In the genomic region with DNA sequence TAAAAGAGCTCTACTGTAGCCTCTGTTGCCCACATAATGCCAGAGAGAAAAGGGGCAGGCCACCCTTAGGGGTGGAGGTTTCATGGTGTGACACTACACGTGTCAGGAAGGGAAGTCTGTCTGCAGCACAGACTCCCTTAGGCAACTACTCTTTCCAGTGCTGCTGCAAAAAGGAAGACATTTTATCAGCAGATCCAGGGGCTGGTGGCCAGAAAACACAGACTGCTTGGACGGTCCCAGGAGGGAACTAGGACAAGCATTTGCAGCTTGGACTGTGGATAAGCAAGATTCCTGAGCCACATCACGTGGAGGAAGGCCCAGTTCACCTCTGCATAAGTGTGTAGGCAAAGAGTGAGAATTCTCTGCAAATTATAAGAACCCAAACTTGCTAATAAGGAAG, we compare ENCODE assay signal across 4 cellular contexts.
TF ChIP-seq lines count a peak whose summit lies in the region.

No MANE protein-coding gene starts in this region.

TF ChIP-seq in SK-N-SH, 30 proteins besides CTCF, POLR2A, EP300 and RAD21:
- no peak for TF ChIP-seq MEF2A (IDR thresholded peaks at IDR 0.05; ENCODE audit: borderline replicate concordance, low read depth)
- no peak for TF ChIP-seq FOXM1 (IDR thresholded peaks at IDR 0.05; ENCODE audit: low read depth)
- peak; percentile 16; the same call in 1 of the 2 replicates for TF ChIP-seq FOXJ3 (CRISPR knock-in tag; IDR thresholded peaks at IDR 0.05)
- peak; percentile 27; the same call in 1 of the 2 replicates for TF ChIP-seq GATA2 (CRISPR knock-in tag; IDR thresholded peaks at IDR 0.05)

TF ChIP-seq in SK-N-SH treated with all-trans-retinoic acid at 6 μM for 48 hours, 23 proteins besides CTCF, POLR2A, EP300 and RAD21:
- no peak for TF ChIP-seq PPARA (CRISPR knock-in tag; IDR thresholded peaks at IDR 0.05; ENCODE audit: borderline replicate concordance)
- no peak for TF ChIP-seq ARNTL (CRISPR knock-in tag; IDR thresholded peaks at IDR 0.05; ENCODE audit: borderline replicate concordance, low read depth)
- TF ChIP-seq ZC3H10 (CRISPR knock-in tag; IDR thresholded peaks at IDR 0.05), result no peak
- TF ChIP-seq, protein P1, sequence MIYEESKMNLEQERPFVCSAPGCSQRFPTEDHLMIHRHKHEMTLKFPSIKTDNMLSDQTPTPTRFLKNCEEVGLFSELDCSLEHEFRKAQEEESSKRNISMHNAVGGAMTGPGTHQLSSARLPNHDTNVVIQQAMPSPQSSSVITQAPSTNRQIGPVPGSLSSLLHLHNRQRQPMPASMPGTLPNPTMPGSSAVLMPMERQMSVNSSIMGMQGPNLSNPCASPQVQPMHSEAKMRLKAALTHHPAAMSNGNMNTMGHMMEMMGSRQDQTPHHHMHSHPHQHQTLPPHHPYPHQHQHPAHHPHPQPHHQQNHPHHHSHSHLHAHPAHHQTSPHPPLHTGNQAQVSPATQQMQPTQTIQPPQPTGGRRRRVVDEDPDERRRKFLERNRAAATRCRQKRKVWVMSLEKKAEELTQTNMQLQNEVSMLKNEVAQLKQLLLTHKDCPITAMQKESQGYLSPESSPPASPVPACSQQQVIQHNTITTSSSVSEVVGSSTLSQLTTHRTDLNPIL (CRISPR knock-in tag; IDR thresholded peaks at IDR 0.05; ENCODE audit: low read depth), result no peak
- no peak for TF ChIP-seq OSR1 (CRISPR knock-in tag; IDR thresholded peaks at IDR 0.05)
- TF ChIP-seq ESRRG (CRISPR knock-in tag; IDR thresholded peaks at IDR 0.05), result no peak
- no peak for TF ChIP-seq GLIS3 (CRISPR knock-in tag; IDR thresholded peaks at IDR 0.05)
- TF ChIP-seq TCF4 (CRISPR knock-in tag; IDR thresholded peaks at IDR 0.05; ENCODE audit: borderline replicate concordance), result no peak
- no peak for TF ChIP-seq ZFP3 (CRISPR knock-in tag; IDR thresholded peaks at IDR 0.05)

TF ChIP-seq in HepG2, 621 proteins besides CTCF, POLR2A, EP300 and RAD21 (continues in another document):
- no peak for TF ChIP-seq SAFB2 (CRISPR knock-in tag; IDR thresholded peaks at IDR 0.05; ENCODE audit: borderline replicate concordance, low read depth)
- TF ChIP-seq ASH2L (IDR thresholded peaks at IDR 0.05; ENCODE audit: insufficient read length, low read depth, low read length), result no peak
- TF ChIP-seq ZNF44 (CRISPR knock-in tag; IDR thresholded peaks at IDR 0.05), result no peak
- TF ChIP-seq, protein P2, sequence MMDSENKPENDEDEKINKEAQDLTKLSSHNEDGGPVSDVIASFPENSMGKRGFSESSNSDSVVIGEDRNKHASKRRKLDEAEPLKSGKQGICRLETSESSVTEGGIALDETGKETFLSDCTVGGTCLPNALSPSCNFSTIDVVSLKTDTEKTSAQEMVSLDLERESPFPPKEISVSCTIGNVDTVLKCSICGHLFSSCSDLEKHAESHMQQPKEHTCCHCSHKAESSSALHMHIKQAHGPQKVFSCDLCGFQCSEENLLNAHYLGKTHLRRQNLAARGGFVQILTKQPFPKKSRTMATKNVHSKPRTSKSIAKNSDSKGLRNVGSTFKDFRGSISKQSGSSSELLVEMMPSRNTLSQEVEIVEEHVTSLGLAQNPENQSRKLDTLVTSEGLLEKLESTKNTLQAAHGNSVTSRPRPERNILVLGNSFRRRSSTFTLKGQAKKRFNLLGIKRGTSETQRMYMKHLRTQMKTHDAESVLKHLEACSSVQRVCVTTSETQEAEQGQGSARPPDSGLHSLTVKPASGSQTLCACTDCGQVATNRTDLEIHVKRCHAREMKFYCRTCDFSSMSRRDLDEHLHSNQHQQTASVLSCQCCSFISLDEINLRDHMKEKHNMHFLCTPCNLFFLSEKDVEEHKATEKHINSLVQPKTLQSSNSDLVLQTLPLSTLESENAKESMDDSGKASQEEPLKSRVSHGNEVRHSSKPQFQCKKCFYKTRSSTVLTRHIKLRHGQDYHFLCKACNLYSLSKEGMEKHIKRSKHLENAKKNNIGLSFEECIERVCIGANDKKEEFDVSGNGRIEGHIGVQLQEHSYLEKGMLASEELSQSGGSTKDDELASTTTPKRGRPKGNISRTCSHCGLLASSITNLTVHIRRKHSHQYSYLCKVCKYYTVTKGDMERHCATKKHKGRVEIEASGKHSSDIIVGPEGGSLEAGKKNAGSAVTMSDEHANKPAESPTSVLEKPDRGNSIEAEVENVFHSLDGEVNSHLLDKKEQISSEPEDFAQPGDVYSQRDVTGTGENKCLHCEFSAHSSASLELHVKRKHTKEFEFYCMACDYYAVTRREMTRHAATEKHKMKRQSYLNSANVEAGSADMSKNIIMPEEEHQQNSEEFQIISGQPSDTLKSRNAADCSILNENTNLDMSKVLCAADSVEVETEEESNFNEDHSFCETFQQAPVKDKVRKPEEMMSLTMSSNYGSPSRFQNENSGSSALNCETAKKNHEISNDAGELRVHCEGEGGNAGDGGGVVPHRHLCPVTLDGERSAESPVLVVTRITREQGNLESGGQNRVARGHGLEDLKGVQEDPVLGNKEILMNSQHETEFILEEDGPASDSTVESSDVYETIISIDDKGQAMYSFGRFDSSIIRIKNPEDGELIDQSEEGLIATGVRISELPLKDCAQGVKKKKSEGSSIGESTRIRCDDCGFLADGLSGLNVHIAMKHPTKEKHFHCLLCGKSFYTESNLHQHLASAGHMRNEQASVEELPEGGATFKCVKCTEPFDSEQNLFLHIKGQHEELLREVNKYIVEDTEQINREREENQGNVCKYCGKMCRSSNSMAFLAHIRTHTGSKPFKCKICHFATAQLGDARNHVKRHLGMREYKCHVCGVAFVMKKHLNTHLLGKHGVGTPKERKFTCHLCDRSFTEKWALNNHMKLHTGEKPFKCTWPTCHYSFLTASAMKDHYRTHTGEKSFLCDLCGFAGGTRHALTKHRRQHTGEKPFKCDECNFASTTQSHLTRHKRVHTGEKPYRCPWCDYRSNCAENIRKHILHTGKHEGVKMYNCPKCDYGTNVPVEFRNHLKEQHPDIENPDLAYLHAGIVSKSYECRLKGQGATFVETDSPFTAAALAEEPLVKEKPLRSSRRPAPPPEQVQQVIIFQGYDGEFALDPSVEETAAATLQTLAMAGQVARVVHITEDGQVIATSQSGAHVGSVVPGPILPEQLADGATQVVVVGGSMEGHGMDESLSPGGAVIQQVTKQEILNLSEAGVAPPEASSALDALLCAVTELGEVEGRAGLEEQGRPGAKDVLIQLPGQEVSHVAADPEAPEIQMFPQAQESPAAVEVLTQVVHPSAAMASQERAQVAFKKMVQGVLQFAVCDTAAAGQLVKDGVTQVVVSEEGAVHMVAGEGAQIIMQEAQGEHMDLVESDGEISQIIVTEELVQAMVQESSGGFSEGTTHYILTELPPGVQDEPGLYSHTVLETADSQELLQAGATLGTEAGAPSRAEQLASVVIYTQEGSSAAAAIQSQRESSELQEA (CRISPR knock-in tag; IDR thresholded peaks at IDR 0.05; ENCODE audit: not compliant biosample characterization), result no peak
- no peak for TF ChIP-seq PHF8 (CRISPR knock-in tag; IDR thresholded peaks at IDR 0.05)
- TF ChIP-seq, protein P3, sequence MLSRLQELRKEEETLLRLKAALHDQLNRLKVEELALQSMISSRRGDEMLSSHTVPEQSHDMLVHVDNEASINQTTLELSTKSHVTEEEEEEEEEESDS (CRISPR knock-in tag; IDR thresholded peaks at IDR 0.05; ENCODE audit: borderline replicate concordance), result no peak
- TF ChIP-seq, protein P4, sequence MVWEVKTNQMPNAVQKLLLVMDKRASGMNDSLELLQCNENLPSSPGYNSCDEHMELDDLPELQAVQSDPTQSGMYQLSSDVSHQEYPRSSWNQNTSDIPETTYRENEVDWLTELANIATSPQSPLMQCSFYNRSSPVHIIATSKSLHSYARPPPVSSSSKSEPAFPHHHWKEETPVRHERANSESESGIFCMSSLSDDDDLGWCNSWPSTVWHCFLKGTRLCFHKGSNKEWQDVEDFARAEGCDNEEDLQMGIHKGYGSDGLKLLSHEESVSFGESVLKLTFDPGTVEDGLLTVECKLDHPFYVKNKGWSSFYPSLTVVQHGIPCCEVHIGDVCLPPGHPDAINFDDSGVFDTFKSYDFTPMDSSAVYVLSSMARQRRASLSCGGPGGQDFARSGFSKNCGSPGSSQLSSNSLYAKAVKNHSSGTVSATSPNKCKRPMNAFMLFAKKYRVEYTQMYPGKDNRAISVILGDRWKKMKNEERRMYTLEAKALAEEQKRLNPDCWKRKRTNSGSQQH (CRISPR knock-in tag; IDR thresholded peaks at IDR 0.05; ENCODE audit: low read depth), result no peak
- no peak for TF ChIP-seq ZFYVE20 (CRISPR knock-in tag; IDR thresholded peaks at IDR 0.05; ENCODE audit: borderline replicate concordance, low read depth)
- no peak for TF ChIP-seq JUNB (CRISPR knock-in tag; IDR thresholded peaks at IDR 0.05; ENCODE audit: borderline replicate concordance)

TF ChIP-seq in H1, 55 proteins besides CTCF, POLR2A, EP300 and RAD21:
- no peak for TF ChIP-seq RFX5 (IDR thresholded peaks at IDR 0.05; ENCODE audit: borderline replicate concordance, low read depth, low read length)
- no peak for TF ChIP-seq TAF1 (IDR thresholded peaks at IDR 0.05; ENCODE audit: low read depth, low read length)
- no peak for TF ChIP-seq BCL11A (IDR thresholded peaks at IDR 0.05; ENCODE audit: low read depth in 2 of 2, low read length in 2 of 2)
- TF ChIP-seq SUZ12 (IDR thresholded peaks at IDR 0.05; ENCODE audit: low read length), result no peak
- no peak for TF ChIP-seq TEAD4 (IDR thresholded peaks at IDR 0.05; ENCODE audit: low read depth, low read length)
- no peak for TF ChIP-seq BACH1 (IDR thresholded peaks at IDR 0.05; ENCODE audit: low read length)
- no peak for TF ChIP-seq GTF2F1 (IDR thresholded peaks at IDR 0.05; ENCODE audit: borderline replicate concordance, low read depth, low read length)
- TF ChIP-seq ZNF274 (IDR thresholded peaks at IDR 0.05; ENCODE audit: borderline replicate concordance, extremely low read depth, low read length), result no peak
- TF ChIP-seq ASH2L (IDR thresholded peaks at IDR 0.05; ENCODE audit: low read length), result no peak
- TF ChIP-seq NANOG (IDR thresholded peaks at IDR 0.05; ENCODE audit: insufficient read depth, low read depth, low read length, poor library complexity, severe bottlenecking), result no peak
- TF ChIP-seq BRCA1 (IDR thresholded peaks at IDR 0.05; ENCODE audit: low read depth, low read length), result no peak
- TF ChIP-seq CBX8 (IDR thresholded peaks at IDR 0.05; ENCODE audit: borderline replicate concordance, low read depth, low read length), result no peak
- TF ChIP-seq CEBPB (IDR thresholded peaks at IDR 0.05; ENCODE audit: low read depth, low read length), result no peak
- no peak for TF ChIP-seq RNF2 (IDR thresholded peaks at IDR 0.05; ENCODE audit: borderline replicate concordance, low read depth, low read length, missing control alignments, poor library complexity, severe bottlenecking)
- no peak for TF ChIP-seq TCF12 (IDR thresholded peaks at IDR 0.05; ENCODE audit: low read depth, low read length)
- TF ChIP-seq JUND (IDR thresholded peaks at IDR 0.05; ENCODE audit: low read length), result no peak
- no peak for TF ChIP-seq HDAC2 (IDR thresholded peaks at IDR 0.05; ENCODE audit: borderline replicate concordance in 1 of 2, low read depth in 2 of 2, low read length in 2 of 2)
